Comparison of ENCODE assay signal across 2 cellular contexts in genomic region chr9:130277525-130277924, GRCh38. TPM values are rescaled to one million over a fixed set of nuclear protein-coding genes. Genes with fewer than 3 reads are reported as not detected.
"Had no signal": no experiment of that assay in that cellular context is flagged by ENCODE, and none has a peak within 500 bp of the region (broad histone marks: within the 10 kb centered on the region; RNA-seq: fewer than 3 reads in every experiment).

No MANE protein-coding gene starts in this region.

RNA-seq across cellular contexts. Expression of gene HMCN2, which starts 12.0 kb away (rescaled TPM):
- total RNA-seq: M059J, MCF 10A had no signal
